8 cellular contexts compared by ENCODE assay signal in the genomic region with DNA sequence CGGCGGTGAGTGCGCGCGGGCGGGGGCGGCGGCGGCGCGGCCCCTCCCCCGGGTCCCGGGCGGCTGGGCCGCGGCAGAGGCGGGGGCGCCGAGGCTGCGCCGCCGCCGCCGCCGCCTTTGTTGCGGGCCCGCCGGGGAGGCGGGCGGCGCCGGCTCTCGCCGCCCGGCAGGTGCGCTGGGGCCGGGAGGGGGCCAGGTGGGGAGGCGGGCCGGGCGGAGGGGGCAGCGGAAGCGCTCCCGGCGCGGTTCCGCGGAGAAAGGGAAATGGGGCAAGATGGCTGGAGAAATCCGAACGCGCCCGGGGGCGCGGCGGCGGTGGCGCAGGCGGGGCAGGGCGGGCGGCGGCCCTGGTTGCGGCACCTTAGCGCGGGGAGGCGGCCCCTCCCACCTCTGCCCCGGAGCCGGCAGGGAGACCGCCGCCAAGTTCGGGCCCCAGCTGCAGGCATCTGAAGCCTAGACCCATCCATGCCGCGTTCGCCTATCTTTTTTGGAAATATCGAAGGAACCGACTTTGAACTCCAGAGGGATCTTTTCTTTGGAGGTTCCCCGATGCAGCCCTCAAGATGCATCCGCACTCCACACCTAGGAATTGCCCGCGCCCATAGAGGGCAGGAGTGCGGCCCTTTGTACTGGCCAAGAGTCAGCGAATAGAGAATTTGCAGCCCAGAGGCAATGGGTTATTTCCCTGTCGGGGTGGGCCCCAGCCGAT. TPM values are rescaled to one million over a fixed set of nuclear protein-coding genes. Genes with fewer than 3 reads are reported as not detected.
A peak's percentile ranks its signal among the peaks of the same experiment; 100 is the strongest.
DNase-seq lines count a peak whose midpoint lies in the region; ATAC-seq and TF ChIP-seq lines count a peak whose summit lies in the region.

No MANE protein-coding gene starts in this region.

- peak overlapping the region; percentile 63 to 94 (median 90) for H3K27ac Mint-ChIP-seq in CD4-positive, alpha-beta memory T cell

- DNase-seq in CD4-positive, alpha-beta memory T cell, result peak; percentile 42 to 63 (median 51)
- DNase-seq in PC-9 (peak; percentile 43 to 49), occipital lobe (lab: John Stamatoyannopoulos, UW) (peak; percentile 24)
- DNase-seq in activated effector memory CD4-positive, alpha-beta T cell treated with Interleukin-2 at 50 U/mL for 16 hours, result peak; percentile 53

- no TSS peak for BruUV-seq in PC-9 (replicated peaks; lab: Mats Ljungman, UMichigan)

- no peak for TF ChIP-seq POLR2A in gastroesophageal sphincter (IDR thresholded peaks at IDR 0.05)

- ATAC-seq in GM19397 (IDR thresholded peaks at IDR 0.05; ENCODE audit: unreplicated experiment) (peak; percentile 40), HG03520 (IDR thresholded peaks at IDR 0.05; ENCODE audit: unreplicated experiment) (peak; percentile 29), gastroesophageal sphincter (peak; percentile 51)

- CTCF ChIA-PET in CD4-positive, alpha-beta memory T cell (lab: Charles Lee; ENCODE audit: partially characterized antibody), result interaction anchor here (1.0 to 1.4 kb wide), 3 partner anchors 32 to 53 kb away, joined by 3 to 4 read pairs (median 3); partner anchors contain the start of gene TADA1
- CTCF ChIA-PET in PC-9 (lab: Charles Lee), result interaction anchor here (0.8 kb wide), 1 partner anchor 37 kb away, joined by 3 read pairs; the partner anchor contains the start of gene TADA1

- H3K4me1 Mint-ChIP-seq in CD4-positive, alpha-beta memory T cell, result peaks cover 35 to 68% (median 48%) of the 10 kb centered on the region in 4 donors

- TF ChIP-seq EP300 in gastroesophageal sphincter (IDR thresholded peaks at IDR 0.05), result no peak

- peaks cover 35% of the 10 kb centered on the region for H3K36me3 ChIP-seq in CD4-positive, alpha-beta memory T cell (ENCODE audit: insufficient read depth, low read length)
- H3K36me3 ChIP-seq in PC-9 (ENCODE audit: low read depth) (peaks cover 31% of the 10 kb centered on the region), gastroesophageal sphincter (peaks cover 0 to 37% of the 10 kb centered on the region in 2 donors), thymus (ENCODE audit: control insufficient read depth, insufficient read depth) (peaks cover 22% of the 10 kb centered on the region)

- peaks cover 30% of the 10 kb centered on the region for H3K79me2 ChIP-seq in PC-9 (ENCODE audit: low read depth)

- H2AFZ ChIP-seq in PC-9, result peak overlapping the region; percentile 72

- WGBS in gastroesophageal sphincter (ENCODE audit: low coverage in 1 of 2), 2 donors, result 0% methylated on average over 1 of the region's 82 CpGs; no CpG with 5 or more reads in 1 of the 2 donors
- WGBS in thymus, result 1% methylated on average over 82 of the region's 82 CpGs

- H3K4me2 ChIP-seq in PC-9, result peak overlapping the region; percentile 78

- H3K27me3 ChIP-seq in CD4-positive, alpha-beta memory T cell (ENCODE audit: insufficient read depth, low read length), result no peaks in the 10 kb centered on the region
- H3K27me3 ChIP-seq in PC-9 (ENCODE audit: insufficient read depth, low read depth) (no peaks in the 10 kb centered on the region), gastroesophageal sphincter (no peaks in the 10 kb centered on the region), thymus (ENCODE audit: control insufficient read depth, insufficient read depth) (no peaks in the 10 kb centered on the region)

- H3F3A ChIP-seq in PC-9 (ENCODE audit: insufficient read depth, low read depth), result peaks cover 3% of the 10 kb centered on the region

- TF ChIP-seq CTCF in PC-9 (conservative IDR thresholded peaks at IDR 0.05), result no peak; the same call in 1 of the 2 replicates
- TF ChIP-seq CTCF in gastroesophageal sphincter (IDR thresholded peaks at IDR 0.05), result peak in 2 of 4 experiments; percentile 9 to 44

- H3K9me3 ChIP-seq in CD4-positive, alpha-beta memory T cell (ENCODE audit: control insufficient read depth in 1 of 2, low read length in 2 of 2), result no peaks in the 10 kb centered on the region
- no peaks in the 10 kb centered on the region for H3K9me3 ChIP-seq in PC-9 (ENCODE audit: insufficient read depth, low read depth)
- H3K9me3 ChIP-seq in gastroesophageal sphincter, result no peaks in the 10 kb centered on the region
- no peaks in the 10 kb centered on the region for H3K9me3 ChIP-seq in thymus (ENCODE audit: control insufficient read depth)

- H3K36me3 Mint-ChIP-seq in CD4-positive, alpha-beta memory T cell, result peaks cover 37 to 48% of the 10 kb centered on the region in 2 donors

- H3K9me3 Mint-ChIP-seq in CD4-positive, alpha-beta memory T cell, result no peaks in the 10 kb centered on the region

- H3K27ac ChIP-seq in CD4-positive, alpha-beta memory T cell (ENCODE audit: low read depth, low read length), result peak overlapping the region; percentile 86
- no peak overlapping the region for H3K27ac ChIP-seq in PC-9
- H3K27ac ChIP-seq in gastroesophageal sphincter, result peak overlapping the region; percentile 26 to 95 (median 92)
- peak overlapping the region; percentile 72 for H3K27ac ChIP-seq in thymus (ENCODE audit: low read depth)

- peaks cover 45% of the 10 kb centered on the region for H3K4me1 ChIP-seq in CD4-positive, alpha-beta memory T cell (ENCODE audit: insufficient read depth, low read length)
- peaks cover 7% of the 10 kb centered on the region for H3K4me1 ChIP-seq in PC-9 (replicated peaks; ENCODE audit: insufficient read depth)
- H3K4me1 ChIP-seq in gastroesophageal sphincter, result peaks cover 8 to 59% (median 29%) of the 10 kb centered on the region in 3 donors
- H3K4me1 ChIP-seq in thymus (ENCODE audit: control insufficient read depth, insufficient read depth, low read length), result peaks cover 10% of the 10 kb centered on the region

- no peaks in the 10 kb centered on the region for H3K27me3 Mint-ChIP-seq in CD4-positive, alpha-beta memory T cell

- POLR2A ChIA-PET in CD4-positive, alpha-beta memory T cell (lab: Charles Lee; ENCODE audit: partially characterized antibody), result interaction anchor here (0.6 to 4.2 kb wide), 13 partner anchors 9 to 382 kb away, joined by 3 to 54 read pairs (median 3); partner anchors contain the start of genes GPA33, POU2F1 and TADA1
- POLR2A ChIA-PET in PC-9 (lab: Charles Lee; ENCODE audit: unreplicated experiment), result interaction anchor here (0.6 to 1.0 kb wide), 4 partner anchors 21 to 349 kb away, joined by 3 to 8 read pairs (median 4); partner anchors contain the start of gene TADA1

- peak overlapping the region; percentile 19 to 72 for H3K4me3 ChIP-seq in CD4-positive, alpha-beta memory T cell (ENCODE audit: low read length in 2 of 2)
- H3K4me3 ChIP-seq in PC-9 (peak overlapping the region; percentile 74), gastroesophageal sphincter (peak overlapping the region; percentile 55 to 78), thymus (ENCODE audit: low read length) (peak overlapping the region; percentile 67)

- peak overlapping the region; percentile 80 to 91 (median 88) for H3K4me3 Mint-ChIP-seq in CD4-positive, alpha-beta memory T cell

- H4K20me1 ChIP-seq in PC-9 (ENCODE audit: insufficient read depth), result peaks cover 10% of the 10 kb centered on the region; the same call in 1 of the 2 replicates

- no peaks in the 10 kb centered on the region for H3K9me2 ChIP-seq in PC-9 (ENCODE audit: insufficient read depth)

- intact Hi-C loops in CD4-positive, alpha-beta memory T cell (cut with micrococcal nuclease), result loop anchor here (1.0 to 2.0 kb wide), 2 partner anchors 37 to 877 kb away; partner anchors contain the start of gene TADA1
- intact Hi-C loops in PC-9 (cut with micrococcal nuclease; ENCODE audit: unreplicated experiment), result loop anchor here (2.0 kb wide), 1 partner anchor 37 kb away; the partner anchor contains the start of gene TADA1

RNA-seq across cellular contexts. Expression of gene POGK, which starts 0.5 kb away (rescaled TPM):
- 10 to 100 TPM; 37.9 to 44.3 TPM for total RNA-seq in CD4-positive, alpha-beta memory T cell
- polyA plus RNA-seq in CD4-positive, alpha-beta memory T cell, result 10 to 100 TPM in 1 of 2 donors, 1 to 10 TPM in 1; 6.7 to 22.3 TPM
- total RNA-seq in PC-9 (2021) (17.0 and 18.8 TPM in 2 replicates), gastroesophageal sphincter (10 to 100 TPM; 36.5 to 51.2 (median 44.8) TPM), occipital lobe (63.2 TPM)
- 14.1 TPM for polyA plus RNA-seq in thymus

RNA-seq across cellular contexts. Expression of gene TADA1, which starts 36.3 kb away (rescaled TPM):
- total RNA-seq in CD4-positive, alpha-beta memory T cell, result 10 to 100 TPM; 15.3 to 16.0 TPM
- 10 to 100 TPM; 18.0 to 23.6 TPM for polyA plus RNA-seq in CD4-positive, alpha-beta memory T cell
- total RNA-seq in PC-9 (2021) (5.2 and 5.6 TPM in 2 replicates), gastroesophageal sphincter (10 to 100 TPM in 3 of 4 donors, 1 to 10 TPM in 1; 9.5 to 16.2 (median 13.6) TPM), occipital lobe (51.3 TPM)
- 16.5 TPM for polyA plus RNA-seq in thymus
